Comparison of ENCODE assay signal across 11 cellular contexts in genomic region chr6:136737343-136738177, GRCh38. TPM values are rescaled to one million over a fixed set of nuclear protein-coding genes. Genes with fewer than 3 reads are reported as not detected.
DNase-seq lines count a peak whose midpoint lies in the region; ATAC-seq and TF ChIP-seq lines count a peak whose summit lies in the region.
"Had no signal": no experiment of that assay in that cellular context is flagged by ENCODE, and none has a peak within 500 bp of the region (broad histone marks: within the 10 kb centered on the region; RNA-seq: fewer than 3 reads in every experiment).

No MANE protein-coding gene starts in this region.

- no peak overlapping the region for H3K18ac ChIP-seq in H9 (ENCODE audit: insufficient read length, low read depth, low read length)

- no peak overlapping the region for H4K5ac ChIP-seq in H9 (ENCODE audit: insufficient read length, low read depth, low read length)

- 83% methylated on average over 8 of the region's 8 CpGs for WGBS in thymus
- WGBS in H9 (ENCODE audit: extremely low coverage, insufficient read length, low lambda C conversion rate): no CpG with 5 or more reads among the region's 8 CpGs

- no peak overlapping the region for H3K4me2 ChIP-seq in H9 (ENCODE audit: insufficient read depth, insufficient read length, low read length)

- no peak overlapping the region for H3T11ph ChIP-seq in H9 (ENCODE audit: low read length)

- DNase-seq in OCI-M1 (lab: John Stamatoyannopoulos, UW) (peak; percentile 82), dermis microvascular lymphatic vessel endothelial cell (ENCODE audit: low read depth in 2 of 2) (peak; percentile 58 to 72), left lobe of liver (ENCODE audit: low spot score) (no peak), H9 (no peak), pons (ENCODE audit: low spot score) (no peak)
- DNase-seq in effector CD4-positive, alpha-beta T cell: no peak
- DNase-seq: activated CD4-positive, alpha-beta memory T cell treated with anti-CD3 and anti-CD28 coated beads, Interleukin-2, amount 10 ng/mL, durations not matched to agents 7 days and 5 days; DMS153; Kasumi-1 had no signal

- no peaks in the 10 kb centered on the region for H3K36me3 ChIP-seq in thymus (ENCODE audit: control insufficient read depth, insufficient read depth)

- H3K23me2 ChIP-seq in H9 (ENCODE audit: insufficient read length, low read depth, low read length, poor library complexity, severe bottlenecking): no peaks in the 10 kb centered on the region

- no peaks in the 10 kb centered on the region for H4K20me1 ChIP-seq in H9 (ENCODE audit: control insufficient read depth, insufficient read depth, insufficient read length)

- H3K27ac ChIP-seq in thymus (ENCODE audit: low read depth) (peak overlapping the region; percentile 27), H9 (ENCODE audit: insufficient read length, low read depth, low read length) (no peak overlapping the region)

- no peak overlapping the region for H2AFZ ChIP-seq in H9 (ENCODE audit: low read length)

- H3K4me1 ChIP-seq in thymus (ENCODE audit: control insufficient read depth, insufficient read depth, low read length): no peaks in the 10 kb centered on the region
- no peaks in the 10 kb centered on the region for H3K4me1 ChIP-seq in H9 (ENCODE audit: insufficient read depth, low read length)

- H3K27me3 ChIP-seq in thymus (ENCODE audit: control insufficient read depth, insufficient read depth) (no peaks in the 10 kb centered on the region), H9 (ENCODE audit: insufficient read depth, low read length) (no peaks in the 10 kb centered on the region)

- H2AK5ac ChIP-seq in H9 (ENCODE audit: insufficient read length, low read length): no peak overlapping the region

- H2BK5ac ChIP-seq in H9 (ENCODE audit: insufficient read length, low read length): no peak overlapping the region

- H3K27me3 Mint-ChIP-seq in H9 (ENCODE audit: low read depth): no peaks in the 10 kb centered on the region
- H3K27me3 Mint-ChIP-seq: activated CD4-positive, alpha-beta memory T cell treated with anti-CD3 and anti-CD28 coated beads, Interleukin-2, amount 10 ng/mL, durations not matched to agents 7 days and 5 days had no signal

- no peaks in the 10 kb centered on the region for H3K9me3 Mint-ChIP-seq in H9
- H3K9me3 Mint-ChIP-seq: activated CD4-positive, alpha-beta memory T cell treated with anti-CD3 and anti-CD28 coated beads, Interleukin-2, amount 10 ng/mL, durations not matched to agents 7 days and 5 days had no signal

- no peak overlapping the region for H4K91ac ChIP-seq in H9 (ENCODE audit: insufficient read length, low read depth, low read length)

- H2BK15ac ChIP-seq in H9 (ENCODE audit: low read depth, low read length): no peak overlapping the region

- H4K8ac ChIP-seq in H9 (replicated peaks; ENCODE audit: insufficient read length, low read depth, low read length): no peak overlapping the region

- peaks cover 5 to 10% of the 10 kb centered on the region in 2 experiments for H3K4me1 Mint-ChIP-seq in H9

- no peak overlapping the region for H3K4me3 Mint-ChIP-seq in H9
- H3K4me3 Mint-ChIP-seq: activated CD4-positive, alpha-beta memory T cell treated with anti-CD3 and anti-CD28 coated beads, Interleukin-2, amount 10 ng/mL, durations not matched to agents 7 days and 5 days had no signal

- H3K9me3 ChIP-seq in thymus (ENCODE audit: control insufficient read depth): no peaks in the 10 kb centered on the region
- no peaks in the 10 kb centered on the region for H3K9me3 ChIP-seq in H9 (ENCODE audit: control insufficient read depth, low read depth, low read length)

- no peak overlapping the region for H3K56ac ChIP-seq in H9 (ENCODE audit: insufficient read length, low read depth, low read length)

- no peaks in the 10 kb centered on the region for H3K79me2 ChIP-seq in H9 (ENCODE audit: insufficient read depth, low read length)

- H3K36me3 Mint-ChIP-seq in H9 (ENCODE audit: insufficient read depth in 1 of 3, low read depth in 3 of 3): no peaks in the 10 kb centered on the region

- H3K4me3 ChIP-seq in thymus (ENCODE audit: low read length): no peak overlapping the region

- H2BK120ac ChIP-seq in H9 (ENCODE audit: low read depth, low read length, poor library complexity, severe bottlenecking): no peak overlapping the region

- no peak for TF ChIP-seq CTCF in H9 (conservative IDR thresholded peaks at IDR 0.05)

- no peak overlapping the region for H3K23ac ChIP-seq in H9 (ENCODE audit: insufficient read length, low read depth, low read length)

- H3K4ac ChIP-seq in H9 (ENCODE audit: low read depth, low read length): no peak overlapping the region

- H3K14ac ChIP-seq in H9 (ENCODE audit: insufficient read depth, low read length): no peak overlapping the region

- no peak overlapping the region; a peak in 1 of 7 replicates for H3K27ac Mint-ChIP-seq in H9
- H3K27ac Mint-ChIP-seq: activated CD4-positive, alpha-beta memory T cell treated with anti-CD3 and anti-CD28 coated beads, Interleukin-2, amount 10 ng/mL, durations not matched to agents 7 days and 5 days had no signal

- H2BK12ac ChIP-seq in H9 (ENCODE audit: insufficient read length, low read depth, low read length): no peak overlapping the region

- H2BK20ac ChIP-seq in H9 (ENCODE audit: low read depth, low read length, poor library complexity, severe bottlenecking): no peak overlapping the region

- H3K9ac ChIP-seq in H9 (ENCODE audit: extremely low read depth, insufficient read length, low read length): no peak overlapping the region

- no peaks in the 10 kb centered on the region for H3K79me1 ChIP-seq in H9 (ENCODE audit: insufficient read depth, low read depth, low read length, poor library complexity, severe bottlenecking)

- ATAC-seq in left lobe of liver (peak; percentile 63), HG02759 (IDR thresholded peaks at IDR 0.05; ENCODE audit: unreplicated experiment) (no peak)

RNA-seq across cellular contexts. Expression of gene MAP3K5, which starts 54.7 kb away (rescaled TPM):
- total RNA-seq in dermis microvascular lymphatic vessel endothelial cell (2.3 and 3.0 TPM in 2 replicates), left lobe of liver (6.3 TPM), H9 (2021) (1.6 and 1.7 TPM in 2 replicates)
- 23.0 TPM for polyA plus RNA-seq in thymus

Comparison
In these comparisons a context has a peak if more than half of its experiments do, and no peak if none do; other contexts are left out.
1. DNase-seq: peak in OCI-M1 (single experiment) and dermis microvascular lymphatic vessel endothelial cell (2 of 2); none in left lobe of liver (single experiment), H9 (single experiment), effector CD4-positive, alpha-beta T cell (single experiment) and pons (single experiment).